In genomic region chr12:14961466-14962155, GRCh38 we compare ENCODE assay signal across 8 cellular contexts. TPM values are rescaled to one million over a fixed set of nuclear protein-coding genes. Genes with fewer than 3 reads are reported as not detected.
DNase-seq lines count a peak whose midpoint lies in the region; ATAC-seq and TF ChIP-seq lines count a peak whose summit lies in the region.

Gene ARHGDIB, minus strand, starts transcription at chr12:14961601. Its CDS starts 10,889 bp downstream, at chr12:14950712.

- ATAC-seq in HG02759 (IDR thresholded peaks at IDR 0.05; ENCODE audit: unreplicated experiment) (peak; percentile 68), heart left ventricle (peak; percentile 73 to 82 (median 79))
- peak; percentile 68 for ATAC-seq in activated T-helper 17 cell treated with anti-CD3 and anti-CD28 coated beads, Interleukin-2, amount 50 U/mL, for 72 hours (replicated peaks)

- H2AFZ ChIP-seq in OCI-LY1 (ENCODE audit: low read length): peak within 1 kb of the TSS; percentile 98

- H3K4me1 ChIP-seq in OCI-LY1 (ENCODE audit: insufficient read depth, low read length, severe bottlenecking) (peaks cover 58% of the 10 kb centered on the region), heart left ventricle (peaks cover 0 to 72% (median 26%) of the 10 kb centered on the region in 12 donors)

- peak within 1 kb of the TSS; percentile 88 for H3K9ac ChIP-seq in OCI-LY1 (ENCODE audit: low read length)

- peaks cover 7% of the 10 kb centered on the region; the same call in 1 of the 2 replicates for H3F3A ChIP-seq in OCI-LY1 (ENCODE audit: insufficient read depth, low read length)

- peaks cover 48% of the 10 kb centered on the region for H3K79me2 ChIP-seq in OCI-LY1 (ENCODE audit: insufficient read depth, low read length)

- H3K27me3 ChIP-seq in OCI-LY1 (ENCODE audit: insufficient read depth, low read length) (no peaks in the 10 kb centered on the region), heart left ventricle (no peaks in the 10 kb centered on the region)

- no peaks in the 10 kb centered on the region for H3K9me2 ChIP-seq in OCI-LY1 (ENCODE audit: low read depth, low read length)

- peaks cover 34% of the 10 kb centered on the region for H3K4me1 Mint-ChIP-seq in activated T-helper 17 cell treated with anti-CD3 and anti-CD28 coated beads, Interleukin-2, amount 50 U/mL, for 72 hours

- H3K9me3 ChIP-seq in OCI-LY1 (ENCODE audit: low read length) (no peaks in the 10 kb centered on the region), heart left ventricle (no peaks in the 10 kb centered on the region)

- no peaks in the 10 kb centered on the region for H4K20me1 ChIP-seq in OCI-LY1 (ENCODE audit: insufficient read depth, low read length)

- peaks cover 24% of the 10 kb centered on the region; the same call in 1 of the 2 replicates for H3K36me3 ChIP-seq in OCI-LY1 (ENCODE audit: insufficient read depth, low read length)
- no peaks in the 10 kb centered on the region for H3K36me3 ChIP-seq in heart left ventricle

- peak; percentile 71 for TF ChIP-seq POLR2A in GM15510 (IDR thresholded peaks at IDR 0.05; ENCODE audit: borderline replicate concordance, extremely low read depth, insufficient read length)
- no peak for TF ChIP-seq POLR2A in heart left ventricle (IDR thresholded peaks at IDR 0.05)

- 13 to 25% (median 23%) methylated on average over 14 of the region's 14 CpGs for WGBS in heart left ventricle, 4 donors

- TF ChIP-seq CTCF in OCI-LY1 (IDR thresholded peaks at IDR 0.05; ENCODE audit: low read length) (no peak), heart left ventricle (IDR thresholded peaks at IDR 0.05) (no peak)

- no peaks in the 10 kb centered on the region for H3K9me3 Mint-ChIP-seq in activated T-helper 17 cell treated with anti-CD3 and anti-CD28 coated beads, Interleukin-2, amount 50 U/mL, for 72 hours

- intact Hi-C loops in heart left ventricle (cut with DNase I): loop anchor here in 3 of 10 donors (5.0 kb wide), 2 partner anchors 54 to 74 kb away; partner anchors contain the start of gene MGP (in 2 of the 3)

- H3K27ac Mint-ChIP-seq in activated T-helper 17 cell treated with anti-CD3 and anti-CD28 coated beads, Interleukin-2, amount 50 U/mL, for 72 hours: peak within 1 kb of the TSS; percentile 93

- peaks cover 51% of the 10 kb centered on the region for H3K36me3 Mint-ChIP-seq in activated T-helper 17 cell treated with anti-CD3 and anti-CD28 coated beads, Interleukin-2, amount 50 U/mL, for 72 hours (ENCODE audit: low read depth)

- H3K27me3 Mint-ChIP-seq in activated T-helper 17 cell treated with anti-CD3 and anti-CD28 coated beads, Interleukin-2, amount 50 U/mL, for 72 hours: no peaks in the 10 kb centered on the region

- DNase-seq in heart left ventricle: peak; percentile 29 to 58 (median 49)
- DNase-seq in stimulated activated CD4-positive, alpha-beta T cell treated with anti-CD3 and anti-CD28 coated beads, Interleukin-4, amount 100 ng/mL, for 1 hour: peak; percentile 56
- no peak for DNase-seq in NCI-H1930 (lab: John Stamatoyannopoulos, UW)
- no peak for DNase-seq in NCI-H1694 treated with DMSO at 0.1 percent for 48 hours (lab: John Stamatoyannopoulos, UW)

- peak within 1 kb of the TSS; percentile 94 for H3K4me2 ChIP-seq in OCI-LY1 (ENCODE audit: low read length)

- H3K4me3 ChIP-seq in OCI-LY1 (ENCODE audit: low read depth, low read length, poor library complexity, severe bottlenecking): peak within 1 kb of the TSS; percentile 87
- H3K4me3 ChIP-seq in heart left ventricle: peak within 1 kb of the TSS; percentile 26 to 77 (median 56)

- peak within 1 kb of the TSS; percentile 81 for H3K4me3 Mint-ChIP-seq in activated T-helper 17 cell treated with anti-CD3 and anti-CD28 coated beads, Interleukin-2, amount 50 U/mL, for 72 hours

- H3K27ac ChIP-seq in OCI-LY1 (ENCODE audit: low read depth, low read length, poor library complexity, severe bottlenecking) (peak within 1 kb of the TSS; percentile 97), heart left ventricle (peak within 1 kb of the TSS; percentile 71 to 92 (median 86))

RNA-seq across cellular contexts. Expression of gene ARHGDIB, which starts in this region (rescaled TPM):
- 100 to 1,000 TPM; 691 to 930 TPM for total RNA-seq in activated T-helper 17 cell treated with anti-CD3 and anti-CD28 coated beads, Interleukin-2, amount 50 U/mL, for 72 hours
- total RNA-seq in heart left ventricle: 100 to 1,000 TPM in 2 of 9 donors, 10 to 100 TPM in 7; 30.5 to 256 (median 53.6) TPM
- 10 to 100 TPM; 65.8 to 81.5 TPM for polyA plus RNA-seq in heart left ventricle

Comparison
In these comparisons a context has a peak if more than half of its experiments do, and no peak if none do; other contexts are left out.
1. DNase-seq: peak in heart left ventricle (5 of 5) and stimulated activated CD4-positive, alpha-beta T cell treated with anti-CD3 and anti-CD28 coated beads, Interleukin-4, amount 100 ng/mL, for 1 hour (single experiment); none in NCI-H1930 (0 of 2) and NCI-H1694 treated with DMSO at 0.1 percent for 48 hours (single experiment).
2. Peak in every context shown above with its lines, with median percentiles within 50 percentile points of each other: ATAC-seq.